ENCODE assay signal across 19 cellular contexts in the genomic region with DNA sequence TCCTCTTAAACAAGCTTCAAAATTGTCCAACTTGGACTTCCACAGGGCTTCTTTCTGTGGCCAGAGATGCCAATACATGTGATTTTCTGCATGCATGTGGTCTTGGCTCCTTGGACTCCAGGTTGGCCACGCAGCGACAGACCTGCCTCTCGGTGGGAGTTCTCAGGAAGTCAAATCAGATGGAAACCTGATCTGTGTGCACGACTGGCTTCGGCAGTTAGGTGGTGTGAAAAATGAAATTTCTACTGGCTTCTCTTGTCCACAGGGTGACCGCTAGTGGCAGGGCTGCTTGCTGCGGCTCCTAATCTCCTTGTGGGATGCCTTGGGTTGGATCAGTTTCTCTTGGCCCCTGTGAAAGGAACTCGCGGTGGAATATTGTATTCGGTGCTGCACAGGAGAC. TPM values are rescaled to one million over a fixed set of nuclear protein-coding genes. Genes with fewer than 3 reads are reported as not detected.
DNase-seq lines count a peak whose midpoint lies in the region; ATAC-seq, FAIRE-seq and TF ChIP-seq lines count a peak whose summit lies in the region.
"Had no signal": no experiment of that assay in that cellular context is flagged by ENCODE, and none has a peak within 500 bp of the region (broad histone marks: within the 10 kb centered on the region; RNA-seq: fewer than 3 reads in every experiment).

No MANE protein-coding gene starts in this region.

- DNase-seq in HTR-8/SVneo (ENCODE audit: insufficient read length, low spot score), result no peak
- peak; percentile 46 for DNase-seq in coronary artery (ENCODE audit: low spot score)
- DNase-seq in osteocyte (ENCODE audit: extremely low spot score, unreplicated experiment), result peak; percentile 66
- no peak for DNase-seq in urothelium cell line (ENCODE audit: low spot score)
- DNase-seq in naive thymus-derived CD4-positive, alpha-beta T cell, result no peak
- DNase-seq in GM20000 (ENCODE audit: low spot score), result no peak
- DNase-seq: DMS79, H9, HFFc6, Kasumi-1, NCI-H1694, NCI-H2081, NCI-H2171, NCI-H345, NCI-H524, Peyer's patch, SJCRH30 had no signal

- no peak for ATAC-seq in naive thymus-derived CD4-positive, alpha-beta T cell

- no peaks in the 10 kb centered on the region for H3K36me3 Mint-ChIP-seq in osteocyte (ENCODE audit: unreplicated experiment)
- H3K36me3 Mint-ChIP-seq in naive thymus-derived CD4-positive, alpha-beta T cell, result peaks cover 0 to 12% (median 0%) of the 10 kb centered on the region in 5 donors

- H3K9me3 Mint-ChIP-seq in osteocyte (ENCODE audit: unreplicated experiment), result peaks cover 33% of the 10 kb centered on the region
- peaks cover 6 to 36% (median 22%) of the 10 kb centered on the region in 11 donors for H3K9me3 Mint-ChIP-seq in naive thymus-derived CD4-positive, alpha-beta T cell

- H3K27ac ChIP-seq in BLaER1 (no peak overlapping the region), coronary artery (no peak overlapping the region)
- H3K27ac ChIP-seq in naive thymus-derived CD4-positive, alpha-beta T cell (ENCODE audit: low read depth, low read length), result no peak overlapping the region
- H3K27ac ChIP-seq: Peyer's patch, SJCRH30 had no signal

- intact Hi-C loops in naive thymus-derived CD4-positive, alpha-beta T cell (cut with micrococcal nuclease), result no loop called here

- no peaks in the 10 kb centered on the region for H3K27me3 Mint-ChIP-seq in osteocyte (ENCODE audit: unreplicated experiment)
- peaks cover 2 to 49% (median 31%) of the 10 kb centered on the region in 5 donors for H3K27me3 Mint-ChIP-seq in naive thymus-derived CD4-positive, alpha-beta T cell

- POLR2A ChIA-PET in naive thymus-derived CD4-positive, alpha-beta T cell (lab: Charles Lee), result no interaction called here

- no peak overlapping the region for H3K27ac Mint-ChIP-seq in osteocyte (ENCODE audit: unreplicated experiment)
- H3K27ac Mint-ChIP-seq in naive thymus-derived CD4-positive, alpha-beta T cell, result no peak overlapping the region
- H3K27ac Mint-ChIP-seq: HFFc6 had no signal

- CTCF ChIA-PET in naive thymus-derived CD4-positive, alpha-beta T cell (lab: Charles Lee), result no interaction called here

- peaks cover 80% of the 10 kb centered on the region for H3K4me1 ChIP-seq in BLaER1
- no peaks in the 10 kb centered on the region for H3K4me1 ChIP-seq in naive thymus-derived CD4-positive, alpha-beta T cell (ENCODE audit: control insufficient read depth in 2 of 2, insufficient read depth in 2 of 2, low read length in 2 of 2)
- H3K4me1 ChIP-seq: Peyer's patch, SJCRH30 had no signal

- peaks cover 92% of the 10 kb centered on the region for H3K36me3 ChIP-seq in BLaER1
- no peaks in the 10 kb centered on the region for H3K36me3 ChIP-seq in naive thymus-derived CD4-positive, alpha-beta T cell (ENCODE audit: control insufficient read depth in 2 of 3, insufficient read depth in 3 of 3, low read length in 3 of 3)
- H3K36me3 ChIP-seq: Peyer's patch, SJCRH30 had no signal

- H3K4me3 ChIP-seq in BLaER1 (no peak overlapping the region), coronary artery (no peak overlapping the region)
- no peak overlapping the region for H3K4me3 ChIP-seq in naive thymus-derived CD4-positive, alpha-beta T cell (ENCODE audit: low read length)
- H3K4me3 ChIP-seq: Peyer's patch, SJCRH30 had no signal

- no peak for TF ChIP-seq CTCF in coronary artery (IDR thresholded peaks at IDR 0.05)
- TF ChIP-seq CTCF in osteocyte (IDR thresholded peaks at IDR 0.05), result no peak
- no peak for TF ChIP-seq CTCF in GM20000 (IDR thresholded peaks at IDR 0.05; ENCODE audit: extremely low read depth, missing control alignments)

- no peaks in the 10 kb centered on the region for H3K4me1 Mint-ChIP-seq in osteocyte (ENCODE audit: unreplicated experiment)
- H3K4me1 Mint-ChIP-seq in naive thymus-derived CD4-positive, alpha-beta T cell, result no peaks in the 10 kb centered on the region
- H3K4me1 Mint-ChIP-seq: H9 had no signal

- H3K9ac ChIP-seq in BLaER1, result no peak overlapping the region

- H3K4me3 Mint-ChIP-seq in osteocyte (ENCODE audit: unreplicated experiment), result no peak overlapping the region
- no peak overlapping the region for H3K4me3 Mint-ChIP-seq in naive thymus-derived CD4-positive, alpha-beta T cell
- H3K4me3 Mint-ChIP-seq: HFFc6 had no signal

- H3K27me3 ChIP-seq in BLaER1, result no peaks in the 10 kb centered on the region
- H3K27me3 ChIP-seq in naive thymus-derived CD4-positive, alpha-beta T cell (ENCODE audit: control insufficient read depth in 2 of 2, insufficient read depth in 2 of 2, low read length in 2 of 2), result no peaks in the 10 kb centered on the region
- H3K27me3 ChIP-seq: Peyer's patch had no signal

- peaks cover 100% of the 10 kb centered on the region for H4K20me1 ChIP-seq in BLaER1

- peaks cover 18% of the 10 kb centered on the region for H3K9me3 ChIP-seq in BLaER1
- peaks cover 0 to 28% (median 6%) of the 10 kb centered on the region in 3 experiments for H3K9me3 ChIP-seq in naive thymus-derived CD4-positive, alpha-beta T cell (ENCODE audit: control insufficient read depth in 2 of 3, low read length in 3 of 3)

- FAIRE-seq in HTR-8/SVneo (lab: Jason Lieb, UNC), result peak; percentile 48
- no peak for FAIRE-seq in urothelium cell line (lab: Jason Lieb, UNC)
- FAIRE-seq: A204.1 had no signal

- peak overlapping the region; percentile 14; the same call in 1 of the 2 replicates for H3K4me2 ChIP-seq in BLaER1

RNA-seq across cellular contexts. Expression of a gene that starts 57.3 kb away (rescaled TPM):
- total RNA-seq in osteocyte, result not detected in 2 replicates
- total RNA-seq in naive thymus-derived CD4-positive, alpha-beta T cell, result under 1 TPM in 1 of 5 experiments, not detected in 4; 0.49 TPM
- not detected for polyA plus RNA-seq in naive thymus-derived CD4-positive, alpha-beta T cell
- total RNA-seq: H9, HFFc6, SJCRH30 had no signal

Comparison
In these comparisons a context has a peak if more than half of its experiments do, and no peak if none do; other contexts are left out.
1. DNase-seq: peak in coronary artery (single experiment) and osteocyte (single experiment); none in HTR-8/SVneo (single experiment), urothelium cell line (single experiment), naive thymus-derived CD4-positive, alpha-beta T cell (0 of 9) and GM20000 (single experiment).